ENCODE assay signal across 1 cellular context in genomic region chr18:805008-805754, GRCh38.
TF ChIP-seq lines count a peak whose summit lies in the region.

No MANE protein-coding gene starts in this region.

TF ChIP-seq in IMR-90, 13 proteins besides CTCF, POLR2A, EP300 and RAD21 (continued from another document):
- TF ChIP-seq USF2 (IDR thresholded peaks at IDR 0.05; ENCODE audit: low read depth, low read length) = no peak
- TF ChIP-seq CEBPB (IDR thresholded peaks at IDR 0.05; ENCODE audit: low read depth, low read length) = no peak
- no peak for TF ChIP-seq MXI1 (IDR thresholded peaks at IDR 0.05; ENCODE audit: borderline replicate concordance, low read depth, low read length)
- no peak for TF ChIP-seq RFX5 (IDR thresholded peaks at IDR 0.05; ENCODE audit: low read depth, low read length)
- TF ChIP-seq SMC3 (IDR thresholded peaks at IDR 0.05; ENCODE audit: low read depth, low read length) = no peak
- no peak for TF ChIP-seq RCOR1 (IDR thresholded peaks at IDR 0.05; ENCODE audit: insufficient replicate concordance, low read length)
- no peak for TF ChIP-seq CHD1 (IDR thresholded peaks at IDR 0.05; ENCODE audit: low read depth, low read length)
